ENCODE assay signal across 36 cellular contexts in genomic region chr5:30239331-30240022, GRCh38.
"Had no signal": no experiment of that assay in that cellular context is flagged by ENCODE, and none has a peak within 500 bp of the region (broad histone marks: within the 10 kb centered on the region; RNA-seq: fewer than 3 reads in every experiment).

No MANE protein-coding gene starts in this region.

- H3K9me3 Mint-ChIP-seq: brain had no signal

- H3K4me3 ChIP-seq: MG63, Peyer's patch, SJSA1 had no signal

- H3K9ac ChIP-seq: SK-N-SH had no signal

- H3K36me3 Mint-ChIP-seq: activated CD4-positive, alpha-beta memory T cell treated with anti-CD3 and anti-CD28 coated beads for 36 hours; activated naive CD4-positive, alpha-beta T cell treated with anti-CD3 and anti-CD28 coated beads, Interleukin-2, amount 10 ng/mL, durations not matched to agents 7 days and 5 days; activated naive CD8-positive, alpha-beta T cell; brain had no signal

- FAIRE-seq: bronchial epithelial cell, TTC549 had no signal

- H3K27ac ChIP-seq: Peyer's patch, SJSA1 had no signal

- H3K9me3 ChIP-seq: Peyer's patch, SJSA1, SK-N-SH had no signal

- ATAC-seq: activated CD4-positive, alpha-beta T cell treated with anti-CD3 and anti-CD28 coated beads for 36 hours; activated CD4-positive, CD25-positive, alpha-beta regulatory T cell treated with anti-CD3 and anti-CD28 coated beads, Interleukin-2, amount 50 U/mL, for 24 hours; activated naive CD8-positive, alpha-beta T cell treated with anti-CD3 and anti-CD28 coated beads, Interleukin-2, amount 50 U/mL, for 24 hours; PC-3 had no signal

- H3K27ac Mint-ChIP-seq: activated CD4-positive, alpha-beta memory T cell treated with anti-CD3 and anti-CD28 coated beads for 36 hours; activated CD4-positive, alpha-beta T cell treated with anti-CD3 and anti-CD28 coated beads for 36 hours; activated naive CD4-positive, alpha-beta T cell treated with anti-CD3 and anti-CD28 coated beads, Interleukin-2, amount 10 ng/mL, durations not matched to agents 7 days and 5 days; activated naive CD8-positive, alpha-beta T cell; activated naive CD8-positive, alpha-beta T cell treated with anti-CD3 and anti-CD28 coated beads, Interleukin-2, amount 50 U/mL, for 24 hours; brain; T-helper 1 cell treated with Interleukin-12 subunit alpha and Interleukin-12 subunit beta and Interleukin-4 antibody, amounts not matched to agents 30 μg/mL and 1 μg/mL, for 36 hours; T-helper 2 cell treated with Interferon-gamma antibody and Interleukin-4, amounts not matched to agents 5 μg/mL and 100 μg/mL, for 36 hours had no signal

- H3K4me1 Mint-ChIP-seq: activated CD4-positive, alpha-beta T cell treated with anti-CD3 and anti-CD28 coated beads for 36 hours; activated naive CD4-positive, alpha-beta T cell treated with anti-CD3 and anti-CD28 coated beads, Interleukin-2, amount 10 ng/mL, durations not matched to agents 7 days and 5 days; activated naive CD8-positive, alpha-beta T cell treated with anti-CD3 and anti-CD28 coated beads, Interleukin-2, amount 50 U/mL, for 24 hours; brain had no signal

- H3K4me1 ChIP-seq: Peyer's patch, SJSA1 had no signal

- H3K4me3 Mint-ChIP-seq: activated CD4-positive, alpha-beta memory T cell treated with anti-CD3 and anti-CD28 coated beads for 36 hours; activated CD4-positive, alpha-beta T cell treated with anti-CD3 and anti-CD28 coated beads for 36 hours; activated naive CD4-positive, alpha-beta T cell treated with anti-CD3 and anti-CD28 coated beads, Interleukin-2, amount 10 ng/mL, durations not matched to agents 7 days and 5 days; activated naive CD8-positive, alpha-beta T cell; activated naive CD8-positive, alpha-beta T cell treated with anti-CD3 and anti-CD28 coated beads, Interleukin-2, amount 50 U/mL, for 24 hours; brain; T-helper 1 cell treated with Interleukin-12 subunit alpha and Interleukin-12 subunit beta and Interleukin-4 antibody, amounts not matched to agents 30 μg/mL and 1 μg/mL, for 36 hours; T-helper 2 cell treated with Interferon-gamma antibody and Interleukin-4, amounts not matched to agents 5 μg/mL and 100 μg/mL, for 36 hours had no signal

- H3K36me3 ChIP-seq: MG63, Peyer's patch, SJSA1 had no signal

- H3K27me3 Mint-ChIP-seq: activated CD4-positive, alpha-beta memory T cell treated with anti-CD3 and anti-CD28 coated beads for 36 hours; activated CD4-positive, alpha-beta T cell treated with anti-CD3 and anti-CD28 coated beads for 36 hours; activated naive CD4-positive, alpha-beta T cell treated with anti-CD3 and anti-CD28 coated beads, Interleukin-2, amount 10 ng/mL, durations not matched to agents 7 days and 5 days; activated naive CD8-positive, alpha-beta T cell; activated naive CD8-positive, alpha-beta T cell treated with anti-CD3 and anti-CD28 coated beads, Interleukin-2, amount 50 U/mL, for 24 hours had no signal

- DNase-seq: activated CD4-positive, alpha-beta memory T cell treated with anti-CD3 and anti-CD28 coated beads for 36 hours; activated CD4-positive, alpha-beta T cell treated with anti-CD3 and anti-CD28 coated beads for 36 hours; activated CD4-positive, alpha-beta T cell treated with anti-CD3 and anti-CD28 coated beads, Interleukin-2, amount 50 U/mL, for 1 hour; activated CD8-positive, alpha-beta memory T cell treated with anti-CD3 and anti-CD28 coated beads, Interleukin-2, amount 50 U/mL, for 4 hours; activated effector memory CD4-positive, alpha-beta T cell treated with Interleukin-2 at 50 U/mL for 16 hours; activated naive CD4-positive, alpha-beta T cell treated with anti-CD3 and anti-CD28 coated beads, Interleukin-2, amount 10 ng/mL, durations not matched to agents 7 days and 5 days; activated naive CD8-positive, alpha-beta T cell treated with anti-CD3 and anti-CD28 coated beads, Interleukin-2, amount 50 U/mL, for 24 hours; activated T-cell treated with anti-CD3 and anti-CD28 coated beads for 4 hours; activated T-cell treated with anti-CD3 and anti-CD28 coated beads, Interleukin-2, amount 50 U/mL, for 48 hours; anterior cingulate cortex; caudate nucleus; Kasumi-1; MG63; NCI-H1048; NCI-H1436 treated with DMSO at 0.1 percent for 48 hours; NCI-H1694 treated with DMSO at 0.1 percent for 48 hours; NCI-H2029 treated with DMSO at 0.1 percent for 48 hours; NCI-H2107; NCI-H2171; NCI-H510A; NCI-H526; NCI-H748 treated with DMSO at 0.1 percent for 48 hours; NK-92 treated with Interleukin-12 subunit alpha and Interleukin-12 subunit beta, amount 100 ng/mL, for 24 hours; PC-3; Peyer's patch; RPMI8226; SHP77 treated with DMSO at 0.1 percent for 48 hours; SK-N-SH had no signal

- H3K27me3 ChIP-seq: MG63, Peyer's patch, SJSA1 had no signal
